ENCODE assay signal across 21 cellular contexts in the genomic region with DNA sequence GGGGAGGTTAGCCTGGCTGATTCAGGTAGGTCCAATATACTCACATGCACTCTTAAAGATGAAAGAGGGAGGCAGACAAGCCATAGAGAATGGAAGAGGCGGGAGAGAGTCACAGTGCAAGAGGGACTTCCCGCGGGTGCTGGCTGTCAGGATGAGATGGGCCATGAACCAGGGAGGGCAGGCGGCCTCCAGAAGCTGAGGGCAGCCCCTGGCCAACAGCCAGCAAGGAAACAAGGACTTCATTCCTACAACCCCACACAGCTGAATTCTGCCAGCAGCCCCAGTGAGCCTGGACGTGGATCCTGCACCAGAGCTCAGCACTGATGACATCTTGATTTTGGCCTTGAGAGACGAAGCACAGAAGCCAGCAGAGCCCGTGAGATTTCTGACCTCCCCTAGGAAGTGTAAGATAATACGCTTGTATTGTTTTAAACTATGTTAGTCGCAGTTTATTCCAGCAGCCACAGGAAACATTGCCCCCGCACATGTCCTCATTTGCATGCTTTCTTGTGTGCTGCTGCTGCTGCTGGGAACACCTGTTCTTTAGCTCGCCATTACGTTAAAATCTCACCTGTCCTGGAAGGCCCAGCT. TPM values are rescaled to one million over a fixed set of nuclear protein-coding genes. Genes with fewer than 3 reads are reported as not detected.
A peak's percentile ranks its signal among the peaks of the same experiment; 100 is the strongest.
DNase-seq lines count a peak whose midpoint lies in the region; ATAC-seq and TF ChIP-seq lines count a peak whose summit lies in the region.
"Had no signal": no experiment of that assay in that cellular context is flagged by ENCODE, and none has a peak within 500 bp of the region (broad histone marks: within the 10 kb centered on the region; RNA-seq: fewer than 3 reads in every experiment).

No MANE protein-coding gene starts in this region.

- H3K9me2 ChIP-seq in hepatocyte (replicated peaks; ENCODE audit: insufficient read depth) = no peaks in the 10 kb centered on the region

- H3K4me2 ChIP-seq in hepatocyte = no peak overlapping the region
- H3K4me2 ChIP-seq: A549 had no signal

- H3K27ac ChIP-seq in cardiac muscle cell (peak overlapping the region; percentile 54), left ventricle myocardium inferior (replicated peaks) (no peak overlapping the region), SJCRH30 (no peak overlapping the region), hepatocyte (no peak overlapping the region)
- no peak overlapping the region for H3K27ac ChIP-seq in effector memory CD4-positive, alpha-beta T cell (ENCODE audit: insufficient read depth, low read length, poor library complexity, severe bottlenecking)
- H3K27ac ChIP-seq: A549; BLaER1 treated with 17β-estradiol and CSF1 and Interleukin-3, amounts not matched to agents 10 nM and 100 nM; Peyer's patch had no signal

- H3K4me1 ChIP-seq in cardiac muscle cell (ENCODE audit: low read depth) (peaks cover 4% of the 10 kb centered on the region), left ventricle myocardium inferior (no peaks in the 10 kb centered on the region), SJCRH30 (peaks cover 7% of the 10 kb centered on the region), hepatocyte (ENCODE audit: insufficient read depth) (no peaks in the 10 kb centered on the region)
- H3K4me1 ChIP-seq in effector memory CD4-positive, alpha-beta T cell (ENCODE audit: control insufficient read depth, insufficient read depth, low read length, poor library complexity, severe bottlenecking) = no peaks in the 10 kb centered on the region
- H3K4me1 ChIP-seq: A549, Peyer's patch had no signal

- no peaks in the 10 kb centered on the region for H4K20me1 ChIP-seq in hepatocyte (ENCODE audit: insufficient read depth, poor library complexity, severe bottlenecking)
- H4K20me1 ChIP-seq: BLaER1 treated with 17β-estradiol and CSF1 and Interleukin-3, amounts not matched to agents 10 nM and 100 nM had no signal

- TF ChIP-seq CTCF in cardiac muscle cell (IDR thresholded peaks at IDR 0.05; ENCODE audit: low read depth, low read length) (no peak), left ventricle myocardium inferior (IDR thresholded peaks at IDR 0.05; ENCODE audit: borderline replicate concordance) (no peak), hepatocyte (IDR thresholded peaks at IDR 0.05; ENCODE audit: poor library complexity) (no peak)

- intact Hi-C loops in left ventricle myocardium inferior (cut with micrococcal nuclease) = no loop called here

- H3K4me3 ChIP-seq in cardiac muscle cell (no peak overlapping the region), left ventricle myocardium inferior (no peak overlapping the region), SJCRH30 (no peak overlapping the region), hepatocyte (no peak overlapping the region)
- no peak overlapping the region for H3K4me3 ChIP-seq in effector memory CD4-positive, alpha-beta T cell (ENCODE audit: insufficient read depth, low read depth, low read length, poor library complexity, severe bottlenecking)
- H3K4me3 ChIP-seq: A549; BLaER1 treated with 17β-estradiol and CSF1 and Interleukin-3, amounts not matched to agents 10 nM and 100 nM; Peyer's patch had no signal

- H3K27me3 ChIP-seq in cardiac muscle cell = no peaks in the 10 kb centered on the region
- no peaks in the 10 kb centered on the region for H3K27me3 ChIP-seq in left ventricle myocardium inferior (ENCODE audit: low read depth)
- H3K27me3 ChIP-seq in SJCRH30 = no peaks in the 10 kb centered on the region
- no peaks in the 10 kb centered on the region for H3K27me3 ChIP-seq in effector memory CD4-positive, alpha-beta T cell (replicated peaks; ENCODE audit: control insufficient read depth, insufficient read depth, low read length, poor library complexity, severe bottlenecking)
- H3K27me3 ChIP-seq in hepatocyte = no peaks in the 10 kb centered on the region
- H3K27me3 ChIP-seq: BLaER1 treated with 17β-estradiol and CSF1 and Interleukin-3, amounts not matched to agents 10 nM and 100 nM; Peyer's patch had no signal

- H2AFZ ChIP-seq in hepatocyte = no peak overlapping the region

- no peak for ATAC-seq in HG03354 (IDR thresholded peaks at IDR 0.05; ENCODE audit: poor library complexity, severe bottlenecking, unreplicated experiment)
- ATAC-seq: A549; CD8-positive, alpha-beta T cell had no signal

- no peaks in the 10 kb centered on the region for H3K36me3 ChIP-seq in cardiac muscle cell
- no peaks in the 10 kb centered on the region for H3K36me3 ChIP-seq in left ventricle myocardium inferior
- no peaks in the 10 kb centered on the region for H3K36me3 ChIP-seq in SJCRH30
- no peaks in the 10 kb centered on the region for H3K36me3 ChIP-seq in effector memory CD4-positive, alpha-beta T cell (ENCODE audit: control insufficient read depth, insufficient read depth, low read length)
- no peaks in the 10 kb centered on the region for H3K36me3 ChIP-seq in hepatocyte (replicated peaks; ENCODE audit: insufficient read depth, low read depth)
- H3K36me3 ChIP-seq: BLaER1 treated with 17β-estradiol and CSF1 and Interleukin-3, amounts not matched to agents 10 nM and 100 nM; Peyer's patch had no signal

- no peaks in the 10 kb centered on the region for H3K9me3 ChIP-seq in cardiac muscle cell (ENCODE audit: low read depth)
- no peaks in the 10 kb centered on the region for H3K9me3 ChIP-seq in left ventricle myocardium inferior (replicated peaks)
- H3K9me3 ChIP-seq in SJCRH30 (replicated peaks) = no peaks in the 10 kb centered on the region
- H3K9me3 ChIP-seq in effector memory CD4-positive, alpha-beta T cell (ENCODE audit: control insufficient read depth, low read length) = no peaks in the 10 kb centered on the region
- H3K9me3 ChIP-seq in hepatocyte (ENCODE audit: low read depth) = no peaks in the 10 kb centered on the region
- H3K9me3 ChIP-seq: A549; BLaER1 treated with 17β-estradiol and CSF1 and Interleukin-3, amounts not matched to agents 10 nM and 100 nM; Peyer's patch had no signal

- 83% methylated on average over 12 of the region's 12 CpGs for WGBS in hepatocyte (ENCODE audit: low lambda C conversion rate, missing lambda C conversion rate)

- peak in 1 of 2 donors; percentile 33 for DNase-seq in cardiac muscle cell (ENCODE audit: low read depth in 1 of 2, low spot score in 1 of 2)
- DNase-seq in left ventricle myocardium inferior = no peak
- peak; percentile 44 to 58 for DNase-seq in SJCRH30
- peak; percentile 45 for DNase-seq in kidney tubule cell (ENCODE audit: low spot score)
- no peak for DNase-seq in dedifferentiated amniotic fluid mesenchymal stem cell (ENCODE audit: extremely low spot score)
- DNase-seq in effector memory CD4-positive, alpha-beta T cell = no peak
- DNase-seq in hepatocyte (ENCODE audit: low spot score) = no peak
- DNase-seq: CD8-positive, alpha-beta T cell; DND-41; GDM1; HCEC 1CT; MM.1S; NCI-H1092; NCI-H1694; NCI-H2171; NK-92 treated with Interleukin-12 subunit alpha and Interleukin-12 subunit beta, amount 100 ng/mL, for 24 hours; Peyer's patch had no signal

- H3K79me2 ChIP-seq in hepatocyte = no peaks in the 10 kb centered on the region

RNA-seq across cellular contexts. Expression of gene B3GALT5, which starts 15.1 kb away (rescaled TPM):
- total RNA-seq in cardiac muscle cell = 1.4 and 2.0 TPM in 2 replicates
- 0.40 and 1.1 TPM in 2 replicates for polyA plus RNA-seq in cardiac muscle cell
- total RNA-seq in left ventricle myocardium inferior = 0.03 TPM
- 4.8 and 5.4 TPM in 2 replicates for total RNA-seq in SJCRH30 (2014; rRNA removed; shearing (Covaris generic))
- 7.0 and 8.1 TPM in 2 replicates for total RNA-seq in hepatocyte
- polyA plus RNA-seq in hepatocyte = 2.0 and 3.1 TPM in 2 replicates
- total RNA-seq: CD8-positive, alpha-beta T cell; SK-MEL-5 had no signal

Comparison
In these comparisons a context has a peak if more than half of its experiments do, and no peak if none do; other contexts are left out.
1. DNase-seq: peak in SJCRH30 (2 of 2) and kidney tubule cell (single experiment); none in left ventricle myocardium inferior (single experiment), dedifferentiated amniotic fluid mesenchymal stem cell (single experiment), effector memory CD4-positive, alpha-beta T cell (0 of 3) and hepatocyte (single experiment).